ENCODE assay signal across 28 cellular contexts in the genomic region with DNA sequence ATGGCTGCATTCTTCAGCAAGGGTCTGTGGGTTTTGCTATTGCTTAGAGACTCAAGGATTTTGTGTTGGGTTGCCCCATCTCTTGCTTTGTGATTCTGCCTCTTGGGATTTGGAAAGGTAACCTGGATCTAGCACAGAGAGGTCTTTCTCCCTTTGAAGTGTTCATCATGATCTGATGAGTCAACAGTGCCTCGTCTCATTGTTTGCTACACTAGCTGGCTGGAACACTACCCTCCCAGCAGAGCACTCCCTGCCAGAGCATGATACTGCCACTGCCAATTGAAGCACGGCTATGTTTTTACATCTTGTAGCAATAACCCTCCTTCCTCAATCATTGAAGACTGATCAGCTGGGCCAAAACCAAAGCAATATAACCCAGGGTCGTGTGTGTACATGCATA.
DNase-seq lines count a peak whose midpoint lies in the region; ATAC-seq and TF ChIP-seq lines count a peak whose summit lies in the region.
"Had no signal": no experiment of that assay in that cellular context is flagged by ENCODE, and none has a peak within 500 bp of the region (broad histone marks: within the 10 kb centered on the region; RNA-seq: fewer than 3 reads in every experiment).

No MANE protein-coding gene starts in this region.

- H3K27ac ChIP-seq in foreskin keratinocyte: no peak overlapping the region
- H3K27ac ChIP-seq: dorsolateral prefrontal cortex, SK-N-MC, stomach, transverse colon, VCaP had no signal

- peak; percentile 87 for ATAC-seq in foreskin keratinocyte
- no peak for ATAC-seq in GM21619 (IDR thresholded peaks at IDR 0.05; ENCODE audit: unreplicated experiment)
- ATAC-seq in GM19328 (IDR thresholded peaks at IDR 0.05; ENCODE audit: unreplicated experiment): no peak
- ATAC-seq: activated T-cell treated with anti-CD3 and anti-CD28 coated beads, Interleukin-2, amount 50 U/mL, for 72 hours had no signal

- H3K4me3 ChIP-seq in cardiac fibroblast (replicated peaks in 1 of 2; ENCODE audit: low read depth in 2 of 2, low read length in 2 of 2): no peak overlapping the region
- H3K4me3 ChIP-seq: dorsolateral prefrontal cortex, lung, SK-N-MC, stomach, transverse colon had no signal

- DNase-seq in DMS53 (lab: John Stamatoyannopoulos, UW) (peak; percentile 33), DMS53 treated with DMSO at 0.1 percent for 48 hours (lab: John Stamatoyannopoulos, UW; ENCODE audit: unreplicated experiment) (no peak), cardiac fibroblast (ENCODE audit: low read depth in 2 of 2) (peak; percentile 7 to 56), foreskin keratinocyte (peak; percentile 16 to 57), occipital lobe (lab: John Stamatoyannopoulos, UW) (no peak)
- no peak for DNase-seq in activated CD4-positive, alpha-beta T cell treated with anti-CD3 and anti-CD28 coated beads, Interleukin-2, amount 50 U/mL, for 48 hours
- DNase-seq: 8988T; activated CD4-positive, alpha-beta T cell treated with anti-CD3 and anti-CD28 coated beads for 48 hours; activated naive CD4-positive, alpha-beta T cell treated with anti-CD3 and anti-CD28 coated beads for 36 hours; activated T-cell treated with anti-CD3 and anti-CD28 coated beads, Interleukin-2, amount 50 U/mL, for 72 hours; BE2C; DMS79 treated with DMSO at 0.1 percent for 48 hours; dorsolateral prefrontal cortex; H7; Kasumi-1; NCI-H1105; NCI-H2029 treated with DMSO at 0.1 percent for 48 hours; NCI-H345; NCI-H748 treated with DMSO at 0.1 percent for 48 hours; RPMI8226; stimulated activated CD8-positive, alpha-beta memory T cell treated with anti-CD3 and anti-CD28 coated beads, Interleukin-4, amount 100 ng/mL, for 48 hours; stomach; transverse colon had no signal

- TF ChIP-seq CTCF in cardiac fibroblast (IDR thresholded peaks at IDR 0.05; ENCODE audit: low read depth, low read length) (no peak), foreskin keratinocyte (conservative IDR thresholded peaks at IDR 0.05) (no peak)

- no peaks in the 10 kb centered on the region for H3K27me3 ChIP-seq in foreskin keratinocyte
- H3K27me3 ChIP-seq: BE2C, stomach, transverse colon had no signal

- H3K4me1 ChIP-seq in foreskin keratinocyte: no peaks in the 10 kb centered on the region
- H3K4me1 ChIP-seq: BE2C, stomach had no signal

Comparison
In these comparisons a context has a peak if more than half of its experiments do, and no peak if none do; other contexts are left out.
1. DNase-seq: peak in DMS53 (single experiment), cardiac fibroblast (2 of 2) and foreskin keratinocyte (2 of 2); none in DMS53 treated with DMSO at 0.1 percent for 48 hours (single experiment), activated CD4-positive, alpha-beta T cell treated with anti-CD3 and anti-CD28 coated beads, Interleukin-2, amount 50 U/mL, for 48 hours (0 of 2) and occipital lobe (single experiment).